In genomic region chr3:50174947-50175524, GRCh38 we compare ENCODE assay signal across 1 cellular context.
TF ChIP-seq lines count a peak whose summit lies in the region.

No MANE protein-coding gene starts in this region.

TF ChIP-seq in HepG2, 621 proteins besides CTCF, POLR2A, EP300 and RAD21:
- TF ChIP-seq ZC3H13 (CRISPR knock-in tag; IDR thresholded peaks at IDR 0.05): no peak
- no peak for TF ChIP-seq PBX2 (CRISPR knock-in tag; IDR thresholded peaks at IDR 0.05)
- no peak for TF ChIP-seq ZNF335 (CRISPR knock-in tag; IDR thresholded peaks at IDR 0.05)
- no peak for TF ChIP-seq TIGD3 (CRISPR knock-in tag; IDR thresholded peaks at IDR 0.05; ENCODE audit: borderline replicate concordance)
- no peak for TF ChIP-seq FOXA1 (IDR thresholded peaks at IDR 0.05)
- TF ChIP-seq FOXA1 (CRISPR knock-in tag; IDR thresholded peaks at IDR 0.05): no peak
- TF ChIP-seq TBX2 (CRISPR knock-in tag; IDR thresholded peaks at IDR 0.05; ENCODE audit: borderline replicate concordance): no peak
- peak; percentile 34; the same call in 1 of the 2 replicates for TF ChIP-seq HNRNPL (IDR thresholded peaks at IDR 0.05; ENCODE audit: low read depth, low read length)
- TF ChIP-seq ARID2 (CRISPR knock-in tag; IDR thresholded peaks at IDR 0.05; ENCODE audit: borderline replicate concordance): no peak
- TF ChIP-seq NFIC (IDR thresholded peaks at IDR 0.05; ENCODE audit: low read length): no peak
- TF ChIP-seq STAG1 (CRISPR knock-in tag; IDR thresholded peaks at IDR 0.05): peak; percentile 55
- TF ChIP-seq ZBTB33 (CRISPR knock-in tag; IDR thresholded peaks at IDR 0.05): peak; percentile 68
